ENCODE assay signal across 31 cellular contexts in genomic region chr1:53141487-53142055, GRCh38. TPM values are rescaled to one million over a fixed set of nuclear protein-coding genes. Genes with fewer than 3 reads are reported as not detected.
"Had no signal": no experiment of that assay in that cellular context is flagged by ENCODE, and none has a peak within 500 bp of the region (broad histone marks: within the 10 kb centered on the region; RNA-seq: fewer than 3 reads in every experiment).

No MANE protein-coding gene starts in this region.

- H3K9me3 ChIP-seq: adrenal gland, sigmoid colon, thyroid gland had no signal

- H3K36me3 ChIP-seq: adrenal gland, ascending aorta, breast epithelium, heart left ventricle, sigmoid colon, thyroid gland had no signal

- H3K4me1 ChIP-seq: adrenal gland, ascending aorta, breast epithelium, thyroid gland had no signal

- H3K4me2 ChIP-seq: smooth muscle cell had no signal

- H3K4me3 Mint-ChIP-seq: activated naive CD8-positive, alpha-beta T cell; activated T-cell treated with anti-CD3 and anti-CD28 coated beads, Interleukin-2, amount 50 U/mL, for 4 hours; central memory CD8-positive, alpha-beta T cell; naive B cell; neural crest cell had no signal

- H3K27me3 Mint-ChIP-seq: activated naive CD8-positive, alpha-beta T cell; central memory CD8-positive, alpha-beta T cell had no signal

- H3K27ac Mint-ChIP-seq: activated naive CD8-positive, alpha-beta T cell; activated T-helper 2 cell treated with anti-CD3 and anti-CD28 coated beads, Interferon-gamma antibody, Interleukin-2, Interleukin-4, amounts not matched to agents 10 μg/mL and 5 μg/mL and 100 μg/mL, durations not matched to agents 14 hours and 24 hours and 36 hours; progenitor cell of endocrine pancreas had no signal

- H3K4me3 ChIP-seq: adrenal gland, ascending aorta, breast epithelium, dorsolateral prefrontal cortex, heart left ventricle, sigmoid colon, smooth muscle cell, thyroid gland had no signal

- H3K27ac ChIP-seq: adrenal gland, ascending aorta, thyroid gland, VCaP had no signal

- H3K4me1 Mint-ChIP-seq: naive B cell, neural crest cell had no signal

- DNase-seq: activated CD4-positive, alpha-beta T cell treated with anti-CD3 and anti-CD28 coated beads, Interleukin-2, amount 50 U/mL, for 1 hour; activated CD4-positive, CD25-positive, alpha-beta regulatory T cell treated with anti-CD3 and anti-CD28 coated beads, Interleukin-2, amount 50 U/mL, for 72 hours; activated CD8-positive, alpha-beta memory T cell treated with anti-CD3 and anti-CD28 coated beads, Interleukin-2, amount 50 U/mL, for 4 hours; activated naive CD4-positive, alpha-beta T cell; activated T-cell treated with anti-CD3 and anti-CD28 coated beads, Interleukin-2, amount 50 U/mL, for 4 hours; dorsolateral prefrontal cortex; heart left ventricle; left colon; mesendoderm; naive B cell; retina; sigmoid colon; stimulated activated CD4-positive, alpha-beta T cell treated with anti-CD3 and anti-CD28 coated beads, Interleukin-2, amount 100 ng/mL, for 48 hours; stimulated activated naive CD8-positive, alpha-beta T cell treated with anti-CD3 and anti-CD28 coated beads, Interleukin-15, Interleukin-2, amounts not matched to agents 100 U/mL and 50 U/mL, for 24 hours; substantia nigra; thyroid gland had no signal

- H3K27me3 ChIP-seq: adrenal gland, ascending aorta, breast epithelium, dorsolateral prefrontal cortex, heart left ventricle, sigmoid colon, thyroid gland had no signal

- FAIRE-seq: colon, islet of Langerhans, urothelium cell line had no signal

- ATAC-seq: activated T-cell treated with anti-CD3 and anti-CD28 coated beads, Interleukin-2, amount 50 U/mL, for 4 hours; heart left ventricle; left colon; stimulated activated naive CD8-positive, alpha-beta T cell treated with anti-CD3 and anti-CD28 coated beads, Interleukin-15, Interleukin-2, amounts not matched to agents 100 U/mL and 50 U/mL, for 24 hours had no signal

RNA-seq across cellular contexts. Expression of gene SLC1A7, which starts 0.9 kb away (rescaled TPM):
- total RNA-seq: activated T-cell treated with anti-CD3 and anti-CD28 coated beads, Interleukin-2, amount 50 U/mL, for 4 hours; activated T-helper 2 cell treated with anti-CD3 and anti-CD28 coated beads, Interferon-gamma antibody, Interleukin-2, Interleukin-4, amounts not matched to agents 10 μg/mL and 5 μg/mL and 100 μg/mL, durations not matched to agents 14 hours and 24 hours and 36 hours; ascending aorta; lower leg skin; neural crest cell; progenitor cell of endocrine pancreas; smooth muscle cell; T-helper 2 cell treated with Interferon-gamma antibody and Interleukin-4, amounts not matched to agents 100 ng/mL and 5 ng/mL, for 36 hours had no signal
